16 cellular contexts compared by ENCODE assay signal in genomic region chr4:113960684-113961321, GRCh38. TPM values are rescaled to one million over a fixed set of nuclear protein-coding genes. Genes with fewer than 3 reads are reported as not detected.
DNase-seq lines count a peak whose midpoint lies in the region; ATAC-seq and TF ChIP-seq lines count a peak whose summit lies in the region.
"Had no signal": no experiment of that assay in that cellular context is flagged by ENCODE, and none has a peak within 500 bp of the region (broad histone marks: within the 10 kb centered on the region; RNA-seq: fewer than 3 reads in every experiment).

No MANE protein-coding gene starts in this region.

- H3K4me1 Mint-ChIP-seq in MCF 10A (ENCODE audit: insufficient read depth, unreplicated experiment) (peaks cover 67% of the 10 kb centered on the region), chondrocyte (ENCODE audit: low read depth) (peaks cover 88% of the 10 kb centered on the region)
- H3K4me1 Mint-ChIP-seq in activated T-helper 2 cell treated with anti-CD3 and anti-CD28 coated beads, Interferon-gamma antibody, Interleukin-2, Interleukin-4, amounts not matched to agents 10 μg/mL and 5 μg/mL and 100 μg/mL, durations not matched to agents 14 hours and 24 hours and 36 hours (ENCODE audit: low read depth), result no peaks in the 10 kb centered on the region
- H3K4me1 Mint-ChIP-seq: CD4-positive, CD25-positive, alpha-beta regulatory T cell; endodermal cell; naive thymus-derived CD4-positive, alpha-beta T cell had no signal

- no peak for TF ChIP-seq POLR2A in breast epithelium (IDR thresholded peaks at IDR 0.05)
- TF ChIP-seq POLR2A in erythroblast (IDR thresholded peaks at IDR 0.05; ENCODE audit: low read length), result no peak

- H3K27ac Mint-ChIP-seq in MCF 10A (ENCODE audit: low read depth, unreplicated experiment), result peak overlapping the region; percentile 90
- H3K27ac Mint-ChIP-seq in chondrocyte (ENCODE audit: unreplicated experiment), result peak overlapping the region; percentile 92
- H3K27ac Mint-ChIP-seq in activated T-helper 2 cell treated with anti-CD3 and anti-CD28 coated beads, Interferon-gamma antibody, Interleukin-2, Interleukin-4, amounts not matched to agents 10 μg/mL and 5 μg/mL and 100 μg/mL, durations not matched to agents 14 hours and 24 hours and 36 hours, result no peak overlapping the region
- H3K27ac Mint-ChIP-seq: CD4-positive, CD25-positive, alpha-beta regulatory T cell; endodermal cell; naive thymus-derived CD4-positive, alpha-beta T cell had no signal

- H3K27ac ChIP-seq in breast epithelium, result peak overlapping the region in 1 of 2 donors; percentile 49
- H3K27ac ChIP-seq: foreskin keratinocyte had no signal

- H3K9me3 Mint-ChIP-seq in MCF 10A (ENCODE audit: unreplicated experiment) (no peaks in the 10 kb centered on the region), chondrocyte (ENCODE audit: low read depth) (peaks cover 4% of the 10 kb centered on the region)
- peaks cover 9% of the 10 kb centered on the region for H3K9me3 Mint-ChIP-seq in activated T-helper 2 cell treated with anti-CD3 and anti-CD28 coated beads, Interferon-gamma antibody, Interleukin-2, Interleukin-4, amounts not matched to agents 10 μg/mL and 5 μg/mL and 100 μg/mL, durations not matched to agents 14 hours and 24 hours and 36 hours
- H3K9me3 Mint-ChIP-seq: endodermal cell had no signal

- H3K4me1 ChIP-seq in breast epithelium (no peaks in the 10 kb centered on the region), mucosa of descending colon (ENCODE audit: low read depth) (peaks cover 5% of the 10 kb centered on the region)

- H3K36me3 Mint-ChIP-seq in MCF 10A (ENCODE audit: insufficient read depth, unreplicated experiment), result no peaks in the 10 kb centered on the region
- H3K36me3 Mint-ChIP-seq in chondrocyte (ENCODE audit: low read depth), result peaks cover 8% of the 10 kb centered on the region
- no peaks in the 10 kb centered on the region for H3K36me3 Mint-ChIP-seq in activated T-helper 2 cell treated with anti-CD3 and anti-CD28 coated beads, Interferon-gamma antibody, Interleukin-2, Interleukin-4, amounts not matched to agents 10 μg/mL and 5 μg/mL and 100 μg/mL, durations not matched to agents 14 hours and 24 hours and 36 hours (ENCODE audit: low read depth)
- H3K36me3 Mint-ChIP-seq: CD4-positive, CD25-positive, alpha-beta regulatory T cell had no signal

- peak overlapping the region; percentile 44 for H3K4me3 Mint-ChIP-seq in MCF 10A (ENCODE audit: unreplicated experiment)
- H3K4me3 Mint-ChIP-seq in chondrocyte (ENCODE audit: unreplicated experiment), result peak overlapping the region; percentile 18
- H3K4me3 Mint-ChIP-seq in activated T-helper 2 cell treated with anti-CD3 and anti-CD28 coated beads, Interferon-gamma antibody, Interleukin-2, Interleukin-4, amounts not matched to agents 10 μg/mL and 5 μg/mL and 100 μg/mL, durations not matched to agents 14 hours and 24 hours and 36 hours (ENCODE audit: low read depth), result no peak overlapping the region
- H3K4me3 Mint-ChIP-seq: CD4-positive, CD25-positive, alpha-beta regulatory T cell; endodermal cell; naive thymus-derived CD4-positive, alpha-beta T cell had no signal

- H3K4me3 ChIP-seq in breast epithelium (no peak overlapping the region), mucosa of descending colon (no peak overlapping the region)
- H3K4me3 ChIP-seq: MG63 had no signal

- H3K27me3 ChIP-seq in breast epithelium, result no peaks in the 10 kb centered on the region
- H3K27me3 ChIP-seq: foreskin keratinocyte, MG63 had no signal

- intact Hi-C loops in MCF 10A (cut with micrococcal nuclease), result loop anchor here (1.0 kb wide), 2 partner anchors 18 to 54 kb away; partner anchors contain the start of gene ARSJ
- intact Hi-C loops in breast epithelium (cut with DNase I; ENCODE audit: low total_unique reads), result no loop called here
- intact Hi-C loops in mucosa of descending colon (cut with DNase I, micrococcal nuclease), result no loop called here
- intact Hi-C loops in activated T-helper 2 cell treated with anti-CD3 and anti-CD28 coated beads, Interferon-gamma antibody, Interleukin-2, Interleukin-4, amounts not matched to agents 10 μg/mL and 5 μg/mL and 100 μg/mL, durations not matched to agents 14 hours and 24 hours and 36 hours (cut with micrococcal nuclease), result no loop called here

- TF ChIP-seq CTCF in MCF 10A (IDR thresholded peaks at IDR 0.05; ENCODE audit: unreplicated experiment), result no peak
- TF ChIP-seq CTCF in breast epithelium (IDR thresholded peaks at IDR 0.05), result no peak
- TF ChIP-seq CTCF in chondrocyte (IDR thresholded peaks at IDR 0.05), result no peak
- TF ChIP-seq CTCF in mucosa of descending colon (IDR thresholded peaks at IDR 0.05), result no peak

- no peaks in the 10 kb centered on the region for H3K36me3 ChIP-seq in breast epithelium
- no peaks in the 10 kb centered on the region for H3K36me3 ChIP-seq in mucosa of descending colon (ENCODE audit: low read depth)

- H3K27me3 Mint-ChIP-seq in MCF 10A (ENCODE audit: insufficient read depth, unreplicated experiment) (no peaks in the 10 kb centered on the region), chondrocyte (ENCODE audit: low read depth) (no peaks in the 10 kb centered on the region)
- peaks cover 18% of the 10 kb centered on the region for H3K27me3 Mint-ChIP-seq in activated T-helper 2 cell treated with anti-CD3 and anti-CD28 coated beads, Interferon-gamma antibody, Interleukin-2, Interleukin-4, amounts not matched to agents 10 μg/mL and 5 μg/mL and 100 μg/mL, durations not matched to agents 14 hours and 24 hours and 36 hours (ENCODE audit: low read depth)

- BruUV-seq in MCF 10A (replicated peaks; lab: Mats Ljungman, UMichigan), result TSS peak; percentile 40

- CTCF ChIA-PET in MCF 10A (lab: Yijun Ruan, JAX), result interaction anchor here (0.6 to 1.5 kb wide), 8 partner anchors 9 to 553 kb away, joined by 3 to 10 read pairs (median 4); partner anchors contain the start of gene ARSJ

- POLR2A ChIA-PET in MCF 10A (lab: Yijun Ruan, JAX), result interaction anchor here (0.7 to 5.4 kb wide), 12 partner anchors 10 to 417 kb away, joined by 3 to 125 read pairs (median 8); partner anchors contain the start of gene ARSJ

- ATAC-seq in mucosa of descending colon (peak; percentile 28), HG02973 (IDR thresholded peaks at IDR 0.05; ENCODE audit: unreplicated experiment) (no peak)
- ATAC-seq: activated CD4-positive, CD25-positive, alpha-beta regulatory T cell treated with anti-CD3 and anti-CD28 coated beads, Interleukin-2, amount 50 U/mL, for 24 hours; naive thymus-derived CD4-positive, alpha-beta T cell had no signal

- DNase-seq in MCF 10A (ENCODE audit: unreplicated experiment), result no peak
- DNase-seq in breast epithelium (ENCODE audit: low spot score in 2 of 2), result no peak
- no peak for DNase-seq in chondrocyte (ENCODE audit: low spot score)
- no peak for DNase-seq in mucosa of descending colon
- DNase-seq in ecto neural progenitor cell (ENCODE audit: low spot score), result no peak
- no peak for DNase-seq in activated T-helper 2 cell treated with anti-CD3 and anti-CD28 coated beads, Interferon-gamma antibody, Interleukin-2, Interleukin-4, amounts not matched to agents 10 μg/mL and 5 μg/mL and 100 μg/mL, durations not matched to agents 14 hours and 24 hours and 36 hours (ENCODE audit: low spot score)
- DNase-seq in erythroblast (lab: John Stamatoyannopoulos, UW), result no peak
- DNase-seq: activated CD8-positive, alpha-beta memory T cell treated with anti-CD3 and anti-CD28 coated beads for 24 hours; CD4-positive, CD25-positive, alpha-beta regulatory T cell; endodermal cell; foreskin keratinocyte; MG63; naive thymus-derived CD4-positive, alpha-beta T cell; T-helper 9 cell had no signal

- H3K9me3 ChIP-seq in breast epithelium, result no peaks in the 10 kb centered on the region
- no peaks in the 10 kb centered on the region for H3K9me3 ChIP-seq in mucosa of descending colon
- H3K9me3 ChIP-seq: MG63 had no signal

RNA-seq across cellular contexts. Expression of gene ARSJ, which starts 18.6 kb away (rescaled TPM):
- total RNA-seq in MCF 10A (2022), result 36.2 and 50.7 TPM in 2 replicates
- 10 to 100 TPM in 1 of 3 donors, 1 to 10 TPM in 2; 1.1 to 10.7 (median 8.8) TPM for total RNA-seq in breast epithelium
- 38.8 to 80.9 TPM (median 77.7 TPM) in 3 replicates for total RNA-seq in chondrocyte
- 10 to 100 TPM in 1 of 3 donors, 1 to 10 TPM in 2; 6.1 to 10.4 (median 6.5) TPM for total RNA-seq in mucosa of descending colon
- not detected in 2 replicates for total RNA-seq in activated T-helper 2 cell treated with anti-CD3 and anti-CD28 coated beads, Interferon-gamma antibody, Interleukin-2, Interleukin-4, amounts not matched to agents 10 μg/mL and 5 μg/mL and 100 μg/mL, durations not matched to agents 14 hours and 24 hours and 36 hours
- total RNA-seq: CD4-positive, CD25-positive, alpha-beta regulatory T cell had no signal
